22 cellular contexts compared by ENCODE assay signal in genomic region chr6:96963809-96964208, GRCh38. TPM values are rescaled to one million over a fixed set of nuclear protein-coding genes. Genes with fewer than 3 reads are reported as not detected.
A peak's percentile ranks its signal among the peaks of the same experiment; 100 is the strongest.
DNase-seq lines count a peak whose midpoint lies in the region; ATAC-seq, FAIRE-seq and TF ChIP-seq lines count a peak whose summit lies in the region.
"Had no signal": no experiment of that assay in that cellular context is flagged by ENCODE, and none has a peak within 500 bp of the region (broad histone marks: within the 10 kb centered on the region; RNA-seq: fewer than 3 reads in every experiment).

No MANE protein-coding gene starts in this region.

- H3K4me3 ChIP-seq in GM12878 (no peak overlapping the region), gastroesophageal sphincter (no peak overlapping the region)
- H3K4me3 ChIP-seq: SK-N-MC had no signal

- no TSS peak for BruUV-seq in GM12878 (replicated peaks; lab: Mats Ljungman, UMichigan)

- H3K4me1 ChIP-seq in GM12878 (ENCODE audit: control insufficient read depth, insufficient read depth, low read length) (no peaks in the 10 kb centered on the region), gastroesophageal sphincter (no peaks in the 10 kb centered on the region)

- H3K4me2 ChIP-seq in GM12878 (ENCODE audit: control insufficient read depth, insufficient read depth) = no peak overlapping the region

- DNase-seq in ELF-1 (ENCODE audit: low read depth, low spot score) (peak; percentile 46), GM12878 (ENCODE audit: low read depth, low spot score) (no peak), cerebellar cortex (ENCODE audit: low spot score) (no peak), KBM-7 (no peak)
- DNase-seq: C1 segment of cervical spinal cord, DND-41, GDM1, GOT3, NCI-H1105 treated with DMSO at 0.1 percent for 48 hours, NCI-H1930, NCI-H774, T-cell had no signal

- CTCF ChIA-PET in GM12878 (lab: Yijun Ruan, JAX) = no interaction called here

- in situ Hi-C loops in GM12878 (cut with MboI) (no loop called here), KBM-7 (cut with MboI; ENCODE audit: low pct_unique_long_range_greater_than_20kb, low sequenced_read_pairs) (no loop called here)

- no peak overlapping the region for H3K27ac ChIP-seq in GM12878 (ENCODE audit: control insufficient read depth, insufficient read depth)
- no peak overlapping the region for H3K27ac ChIP-seq in gastroesophageal sphincter
- H3K27ac ChIP-seq: SK-N-MC had no signal

- no peaks in the 10 kb centered on the region for H3K36me3 ChIP-seq in GM12878 (ENCODE audit: control insufficient read depth in 2 of 2, insufficient read depth in 2 of 2, low read length in 1 of 2)
- no peaks in the 10 kb centered on the region for H3K36me3 ChIP-seq in gastroesophageal sphincter

- no peaks in the 10 kb centered on the region for H3K79me2 ChIP-seq in GM12878 (ENCODE audit: control insufficient read depth, insufficient read depth, low read length)

- no peak for TF ChIP-seq RAD21 in GM12878 (IDR thresholded peaks at IDR 0.05; ENCODE audit: insufficient read depth, low read depth, low read length)

- H3K9me3 ChIP-seq in GM12878 (replicated peaks; ENCODE audit: control insufficient read depth, insufficient read depth, low read length) (no peaks in the 10 kb centered on the region), gastroesophageal sphincter (no peaks in the 10 kb centered on the region)

- no peak overlapping the region for H2AFZ ChIP-seq in GM12878 (ENCODE audit: control insufficient read depth, low read depth, low read length)

- TF ChIP-seq EP300 in GM12878 (IDR thresholded peaks at IDR 0.05; ENCODE audit: borderline replicate concordance in 1 of 2, control insufficient read depth in 1 of 2, low read depth in 2 of 2, low read length in 2 of 2) (no peak), gastroesophageal sphincter (IDR thresholded peaks at IDR 0.05) (no peak)

- POLR2A ChIA-PET in GM12878 (lab: Charles Lee) = no interaction called here

- RAD21 ChIA-PET in GM12878 (lab: Charles Lee; ENCODE audit: unreplicated experiment) = no interaction called here

- TF ChIP-seq CTCF in GM12878 (IDR thresholded peaks at IDR 0.05 in 2 of 3, conservative IDR thresholded peaks at IDR 0.05 in 1 of 3; ENCODE audit: control insufficient read depth in 2 of 3, extremely low read depth in 1 of 3, insufficient read depth in 1 of 3, low read depth in 3 of 3, low read length in 3 of 3) = no peak
- TF ChIP-seq CTCF in gastroesophageal sphincter (IDR thresholded peaks at IDR 0.05) = no peak

- TF ChIP-seq POLR2A in GM12878 (IDR thresholded peaks at IDR 0.05; ENCODE audit: low read depth, low read length) = no peak
- no peak for TF ChIP-seq POLR2A in gastroesophageal sphincter (IDR thresholded peaks at IDR 0.05)

- no peaks in the 10 kb centered on the region for H4K20me1 ChIP-seq in GM12878 (ENCODE audit: control insufficient read depth, insufficient read depth)

- H3K9ac ChIP-seq in GM12878 (ENCODE audit: control insufficient read depth, insufficient read depth, low read length) = no peak overlapping the region

- no peak for FAIRE-seq in GM12878 (lab: Jason Lieb, UNC)
- FAIRE-seq: GM12892, GM19239 had no signal

- ATAC-seq in GM19351 (IDR thresholded peaks at IDR 0.05; ENCODE audit: unreplicated experiment) (peak; percentile 57), HG03103 (IDR thresholded peaks at IDR 0.05; ENCODE audit: low read depth, unreplicated experiment) (peak; percentile 52), GM12878 (peak; percentile 28; the same call in 1 of the 3 replicates), HG02973 (IDR thresholded peaks at IDR 0.05; ENCODE audit: unreplicated experiment) (no peak), gastroesophageal sphincter (no peak)
- ATAC-seq: Panc1, Right ventricle myocardium inferior, T-cell had no signal

- intact Hi-C loops in GM12878 (cut with micrococcal nuclease; ENCODE audit: unreplicated experiment) = no loop called here

- SMC1A ChIA-PET in GM12878 (lab: Charles Lee; ENCODE audit: uncharacterized antibody, unreplicated experiment) = interaction anchor here (1.4 to 1.5 kb wide), 2 partner anchors 42 to 57 kb away, joined by 3 to 5 read pairs; no protein-coding TSS in a partner anchor

- no peaks in the 10 kb centered on the region for H3K27me3 ChIP-seq in GM12878 (replicated peaks in 1 of 2; ENCODE audit: control insufficient read depth in 2 of 2, insufficient read depth in 2 of 2, low read length in 1 of 2)
- H3K27me3 ChIP-seq in gastroesophageal sphincter = no peaks in the 10 kb centered on the region

TF ChIP-seq in GM12878, 131 proteins besides CTCF, POLR2A, EP300 and RAD21:
- TF ChIP-seq MEF2B (IDR thresholded peaks at IDR 0.05; ENCODE audit: partially characterized antibody, poor library complexity, severe bottlenecking) = peak; percentile 51
- TF ChIP-seq YY1 (IDR thresholded peaks at IDR 0.05; ENCODE audit: low read depth, low read length) = no peak
- no peak for TF ChIP-seq USF2 (IDR thresholded peaks at IDR 0.05; ENCODE audit: borderline replicate concordance, low read depth, low read length)
- no peak for TF ChIP-seq CREB1 (IDR thresholded peaks at IDR 0.05; ENCODE audit: low read depth)
- TF ChIP-seq HCFC1 (IDR thresholded peaks at IDR 0.05; ENCODE audit: low read length) = no peak
- TF ChIP-seq CBX5 (IDR thresholded peaks at IDR 0.05; ENCODE audit: low read depth) = no peak
- 0 out of 2 replicates have a peak, but pooled peaks have one; percentile 8 for TF ChIP-seq PKNOX1 (IDR thresholded peaks at IDR 0.05)
- TF ChIP-seq PBX3 (IDR thresholded peaks at IDR 0.05; ENCODE audit: insufficient replicate concordance, low read depth, low read length) = peak; percentile 59

RNA-seq across cellular contexts. Expression of gene KLHL32, which starts 39.3 kb away (rescaled TPM):
- total RNA-seq in GM12878 (2013; cell fraction: nucleolus; rRNA removed) = 0.29 TPM in 2 replicates
- 0.05 and 0.06 TPM in 2 replicates for total RNA-seq in GM12878 (2014; rRNA removed)
- 0.05 TPM in 1 of 2 replicates, not detected in the other for total RNA-seq in GM12878 (2014; rRNA removed; fragmentation: Illumina TruSeq; extraction: Trizol)
- total RNA-seq in GM12878 (2021) = not detected in 2 replicates
- 0.12 TPM for polyA plus RNA-seq in GM12878 (2011; ENCODE audit: low read depth)
- 0.45 and 1.1 TPM in 2 replicates for polyA plus RNA-seq in GM12878 (2011; rRNA removed)
- 0.55 and 0.64 TPM in 2 replicates for polyA plus RNA-seq in GM12878 (2011; cell fraction: cytosol; rRNA removed)
- 0.72 and 0.75 TPM in 2 replicates for polyA plus RNA-seq in GM12878 (2011; cell fraction: nucleus; rRNA removed)
- polyA plus RNA-seq in GM12878 (2012) = 0.11 and 0.18 TPM in 2 replicates
- 0.03 TPM in 1 of 2 replicates, not detected in the other for polyA plus RNA-seq in GM12878 (2014; fragmentation: Illumina TruSeq; extraction: Trizol)
- under 1 TPM in 1 of 2 experiments, not detected in 1; 0.04 TPM for polyA plus RNA-seq in GM12878 (2014; fragmentation: Nextera tagmentation; extraction: Ambion mirVana)
- not detected in 2 replicates for polyA plus RNA-seq in GM12878 (2014; rRNA removed)
- polyA plus RNA-seq in GM12878 (2016; fragmentation: Nextera tagmentation; extraction: Ambion mirVana) = under 1 TPM; 0.11 to 0.16 TPM
- polyA minus RNA-seq in GM12878 (2011; rRNA and poly(A)+ RNA removed) = 0.37 and 0.88 TPM in 2 replicates
- 0.83 TPM in 1 of 2 replicates, not detected in the other for polyA minus RNA-seq in GM12878 (2011; cell fraction: cytosol; rRNA and poly(A)+ RNA removed)
- polyA minus RNA-seq in GM12878 (2011; cell fraction: nucleus; rRNA and poly(A)+ RNA removed) = 1.2 and 1.3 TPM in 2 replicates
- 1 to 10 TPM in 1 of 4 donors, under 1 TPM in 1, not detected in 2; 0.15 to 1.1 TPM for total RNA-seq in gastroesophageal sphincter
- total RNA-seq: A172 had no signal

Comparison
In these comparisons a context has a peak if more than half of its experiments do, and no peak if none do; other contexts are left out.
1. ATAC-seq: peak in GM19351 (single experiment), HG03103 (single experiment) and GM12878 (single experiment); none in HG02973 (single experiment) and gastroesophageal sphincter (single experiment).